30 cellular contexts compared by ENCODE assay signal in genomic region chr1:62637392-62638105, GRCh38. TPM values are rescaled to one million over a fixed set of nuclear protein-coding genes. Genes with fewer than 3 reads are reported as not detected.
DNase-seq lines count a peak whose midpoint lies in the region; ATAC-seq, FAIRE-seq and TF ChIP-seq lines count a peak whose summit lies in the region.
"Had no signal": no experiment of that assay in that cellular context is flagged by ENCODE, and none has a peak within 500 bp of the region (broad histone marks: within the 10 kb centered on the region; RNA-seq: fewer than 3 reads in every experiment).

No MANE protein-coding gene starts in this region.

- H3K4me1 ChIP-seq in K562 (replicated peaks in 1 of 2; ENCODE audit: control insufficient read depth in 2 of 2, insufficient read depth in 2 of 2, low read length in 2 of 2): no peaks in the 10 kb centered on the region
- H3K4me1 ChIP-seq in mesendoderm (ENCODE audit: control insufficient read depth, low read depth, low read length): no peaks in the 10 kb centered on the region
- H3K4me1 ChIP-seq: colonic mucosa, gastroesophageal sphincter, pancreas, spleen had no signal

- no peak overlapping the region for H3K56ac ChIP-seq in mesendoderm (ENCODE audit: low read length)

- no peak for TF ChIP-seq POLR2A in K562 (conservative IDR thresholded peaks at IDR 0.05)

- no peak for TF ChIP-seq EP300 in K562 (IDR thresholded peaks at IDR 0.05; ENCODE audit: low read length)

- no peak for TF ChIP-seq CTCF in K562 (IDR thresholded peaks at IDR 0.05 in 2 of 3, conservative IDR thresholded peaks at IDR 0.05 in 1 of 3; ENCODE audit: insufficient read depth in 2 of 3, low read depth in 1 of 3, low read length in 3 of 3)

- FAIRE-seq in K562 (lab: Jason Lieb, UNC): peak; percentile 42
- FAIRE-seq: GM12892 had no signal

- H2BK15ac ChIP-seq in mesendoderm (replicated peaks; ENCODE audit: low read depth): no peak overlapping the region

- H3K27ac ChIP-seq in K562 (ENCODE audit: extremely low read depth, low read depth, low read length) (peak overlapping the region; percentile 34; the same call in 1 of the 3 replicates), mesendoderm (ENCODE audit: low read depth, low read length) (no peak overlapping the region)
- H3K27ac ChIP-seq: colonic mucosa, gastroesophageal sphincter, pancreas, spleen had no signal

- no TSS peak for BruUV-seq in K562 (replicated peaks; lab: Mats Ljungman, UMichigan)

- in situ Hi-C loops in K562 (cut with MboI): no loop called here

- no peaks in the 10 kb centered on the region for H3K79me1 ChIP-seq in mesendoderm (ENCODE audit: low read length)

- no peak overlapping the region for H3K18ac ChIP-seq in mesendoderm (ENCODE audit: low read length)

- H4K5ac ChIP-seq in mesendoderm (ENCODE audit: low read length): no peak overlapping the region

- ATAC-seq in K562 (no peak), HG03565 (IDR thresholded peaks at IDR 0.05; ENCODE audit: unreplicated experiment) (no peak)
- ATAC-seq in activated CD4-positive, CD25-positive, alpha-beta regulatory T cell treated with anti-CD3 and anti-CD28 coated beads, Interleukin-2, amount 50 U/mL, for 24 hours: no peak
- ATAC-seq: gastroesophageal sphincter; pancreas; Right ventricle myocardium inferior; stimulated activated effector memory CD8-positive, alpha-beta T cell treated with anti-CD3 and anti-CD28 coated beads, Interleukin-12 subunit alpha, Interleukin-12 subunit beta, amount 100 ng/mL, for 72 hours had no signal

- H3K4ac ChIP-seq in mesendoderm (ENCODE audit: low read depth, low read length): no peak overlapping the region

- H2BK5ac ChIP-seq in mesendoderm (ENCODE audit: low read length): no peak overlapping the region

- 54% methylated on average over 6 of the region's 6 CpGs for WGBS in K562 (ENCODE audit: insufficient coverage, low coverage, missing lambda C conversion rate)
- no CpG with 5 or more reads among the region's 6 CpGs for WGBS in mesendoderm (ENCODE audit: extremely low coverage, insufficient coverage, low lambda C conversion rate)

- H3K23ac ChIP-seq in mesendoderm (ENCODE audit: low read length): no peak overlapping the region

- H4K20me1 ChIP-seq in K562 (replicated peaks; ENCODE audit: control insufficient read depth, insufficient read depth, low read length): no peaks in the 10 kb centered on the region

- no peak overlapping the region for H2AK5ac ChIP-seq in mesendoderm (ENCODE audit: low read length)

- intact Hi-C loops in K562 (cut with micrococcal nuclease): no loop called here

- H3K9me3 ChIP-seq in K562 (replicated peaks; ENCODE audit: control insufficient read depth, insufficient read depth, low read depth, low read length): no peaks in the 10 kb centered on the region; the same call in 1 of the 2 replicates
- H3K9me3 ChIP-seq: colonic mucosa, pancreas had no signal

- DNase-seq in NOMO-1 treated with DMSO at 0.1 percent for 48 hours (lab: John Stamatoyannopoulos, UW; ENCODE audit: unreplicated experiment) (peak; percentile 0), NOMO-1 treated with dmso at 0.1 percent for 144 hours (lab: John Stamatoyannopoulos, UW; ENCODE audit: unreplicated experiment) (no peak), OCI-M1 (lab: John Stamatoyannopoulos, UW) (peak; percentile 24), K562 (ENCODE audit: extremely low read depth in 1 of 4, low spot score in 3 of 4) (peak in 3 of 4 experiments; percentile 8 to 22 (median 11)), mesendoderm (peak; percentile 24), SIG-M5 (lab: John Stamatoyannopoulos, UW) (no peak)
- DNase-seq: activated naive CD4-positive, alpha-beta T cell treated with Interleukin-2 at 50 U/mL for 16 hours; activated T-cell treated with anti-CD3 and anti-CD28 coated beads, Interleukin-2, amount 50 U/mL, for 1 hour; CD8-positive, alpha-beta memory T cell; colonic mucosa; hippocampal formation; kidney; NCI-H1048; NCI-H187 treated with DMSO at 0.1 percent for 48 hours; NCI-H2227 treated with DMSO at 0.1 percent for 48 hours; NCI-H69; nephron progenitor cell; pancreas; spleen; stimulated activated CD4-positive, alpha-beta T cell treated with anti-CD3 and anti-CD28 coated beads, Interleukin-2, amount 100 ng/mL, for 48 hours; substantia nigra; T1000 had no signal

- no peaks in the 10 kb centered on the region for H3K9me1 ChIP-seq in K562 (ENCODE audit: control insufficient read depth, insufficient read depth, low read length)

- peak overlapping the region; percentile 43; the same call in 1 of the 2 replicates for H2AFZ ChIP-seq in K562 (ENCODE audit: low read depth, low read length)

- H3K36me3 ChIP-seq in K562 (ENCODE audit: control insufficient read depth, insufficient read depth, low read length) (peaks cover 7% of the 10 kb centered on the region; the same call in 1 of the 3 replicates), mesendoderm (ENCODE audit: control insufficient read depth, insufficient read depth, low read length) (no peaks in the 10 kb centered on the region)
- H3K36me3 ChIP-seq: colonic mucosa had no signal

- CTCF ChIA-PET in K562 (lab: Yijun Ruan, JAX; ENCODE audit: low intra/inter-chr PET ratio): no interaction called here

- no peaks in the 10 kb centered on the region for H3K79me2 ChIP-seq in K562 (ENCODE audit: control insufficient read depth, insufficient read depth, low read length)
- H3K79me2 ChIP-seq in mesendoderm (ENCODE audit: control insufficient read depth, insufficient read depth, low read length): no peaks in the 10 kb centered on the region

- POLR2A ChIA-PET in K562 (lab: Yijun Ruan, JAX): no interaction called here

- H3K4me2 ChIP-seq in K562 (ENCODE audit: insufficient read depth, low read length): no peak overlapping the region
- no peak overlapping the region for H3K4me2 ChIP-seq in mesendoderm (ENCODE audit: low read length)

- no peak overlapping the region for H4K8ac ChIP-seq in mesendoderm (ENCODE audit: low read depth, low read length)

- no peak for TF ChIP-seq RAD21 in K562 (CRISPR knock-in tag; conservative IDR thresholded peaks at IDR 0.05 in 1 of 2, IDR thresholded peaks at IDR 0.05 in 1 of 2)

- no peak overlapping the region for H3K9ac ChIP-seq in K562 (ENCODE audit: insufficient read depth in 1 of 2, low read depth in 2 of 2, low read length in 2 of 2)
- H3K9ac ChIP-seq in mesendoderm (ENCODE audit: low read length): no peak overlapping the region

- H2BK120ac ChIP-seq in mesendoderm (ENCODE audit: low read depth, low read length): no peak overlapping the region

- H3K27me3 ChIP-seq in K562 (ENCODE audit: control insufficient read depth in 2 of 2, insufficient read depth in 2 of 2, low read length in 2 of 2): no peaks in the 10 kb centered on the region
- H3K27me3 ChIP-seq in mesendoderm (ENCODE audit: insufficient read depth, low read length, poor library complexity): no peaks in the 10 kb centered on the region
- H3K27me3 ChIP-seq: colonic mucosa, gastroesophageal sphincter, spleen had no signal

- H3K4me3 ChIP-seq in K562 (no peak overlapping the region), mesendoderm (ENCODE audit: low read length) (no peak overlapping the region)
- H3K4me3 ChIP-seq: colonic mucosa, gastroesophageal sphincter, lung, pancreas, spleen had no signal

TF ChIP-seq in K562, 482 proteins besides CTCF, POLR2A, EP300 and RAD21 (continues in another document):
- TF ChIP-seq ZNF316 (IDR thresholded peaks at IDR 0.05) (peak; percentile 72), C11orf30 (IDR thresholded peaks at IDR 0.05; ENCODE audit: low read depth) (peak; percentile 42; the same call in 1 of the 2 replicates), MAFG (tag; conservative IDR thresholded peaks at IDR 0.05) (0 out of 2 replicates have a peak, but pooled peaks have one; percentile 19)

RNA-seq across cellular contexts. Expression of gene ANGPTL3, which starts 40.2 kb away (rescaled TPM):
- total RNA-seq in K562 (2011; cell fraction: chromatin; rRNA removed; ENCODE audit: low replicate concordance): not detected in 2 replicates
- total RNA-seq in K562 (2011; cell fraction: nucleolus; rRNA removed): not detected in 2 replicates
- total RNA-seq in K562 (2011; cell fraction: nucleoplasm; rRNA removed): not detected in 2 replicates
- total RNA-seq in K562 (2014; rRNA removed) (not detected in 2 replicates), K562 (2014; rRNA removed; fragmentation: Illumina TruSeq; extraction: Trizol) (not detected in 2 replicates), K562 (2015; rRNA removed; fragmentation: Illumina TruSeq; extraction: Trizol) (not detected in 2 replicates), K562 (2021) (not detected in 2 replicates)
- polyA plus RNA-seq in K562 (2011; rRNA removed) (not detected in 2 replicates), K562 (2014; fragmentation: Illumina TruSeq; extraction: Trizol) (not detected in 2 replicates), K562 (2014; fragmentation: Nextera tagmentation; extraction: Ambion mirVana) (not detected), K562 (2014; rRNA removed) (not detected in 2 replicates)
- not detected in 2 replicates for polyA plus RNA-seq in K562 (2011; cell fraction: cytosol; rRNA removed)
- not detected in 2 replicates for polyA plus RNA-seq in K562 (2011; cell fraction: nucleus; rRNA removed)
- polyA plus RNA-seq in K562 (2012): not detected in 2 replicates
- polyA minus RNA-seq in K562 (2011; rRNA and poly(A)+ RNA removed): not detected in 2 replicates
- polyA minus RNA-seq in K562 (2011; cell fraction: cytosol; rRNA and poly(A)+ RNA removed): not detected in 2 replicates
- polyA minus RNA-seq in K562 (2011; cell fraction: nucleus; rRNA and poly(A)+ RNA removed): not detected in 2 replicates
- not detected for polyA plus RNA-seq in mesendoderm (2013, experiment 1 of 2)
- not detected for polyA plus RNA-seq in mesendoderm (2013, experiment 2 of 2)
- total RNA-seq: CD8-positive, alpha-beta memory T cell; gastroesophageal sphincter; Right ventricle myocardium inferior; spleen; ureter had no signal
- polyA plus RNA-seq: CD8-positive, alpha-beta memory T cell; lung; spleen had no signal

RNA-seq across cellular contexts. Expression of gene DOCK7, which starts 50.6 kb away (rescaled TPM):
- 14.7 and 55.2 TPM in 2 replicates for total RNA-seq in K562 (2011; cell fraction: chromatin; rRNA removed; ENCODE audit: low replicate concordance)
- total RNA-seq in K562 (2011; cell fraction: nucleolus; rRNA removed): 14.5 and 15.5 TPM in 2 replicates
- total RNA-seq in K562 (2011; cell fraction: nucleoplasm; rRNA removed): 19.6 and 36.0 TPM in 2 replicates
- total RNA-seq in K562 (2014; rRNA removed) (16.4 and 29.3 TPM in 2 replicates), K562 (2014; rRNA removed; fragmentation: Illumina TruSeq; extraction: Trizol) (12.7 and 16.0 TPM in 2 replicates), K562 (2015; rRNA removed; fragmentation: Illumina TruSeq; extraction: Trizol) (18.1 and 21.8 TPM in 2 replicates), K562 (2021) (12.6 and 18.2 TPM in 2 replicates)
- polyA plus RNA-seq in K562 (2011; rRNA removed) (12.5 and 16.4 TPM in 2 replicates), K562 (2014; fragmentation: Illumina TruSeq; extraction: Trizol) (20.9 and 35.1 TPM in 2 replicates), K562 (2014; fragmentation: Nextera tagmentation; extraction: Ambion mirVana) (10 to 100 TPM in 1 of 2 experiments, 1 to 10 TPM in 1; 4.9 to 10.6 TPM), K562 (2014; rRNA removed) (7.7 and 10.1 TPM in 2 replicates)
- 3.0 and 7.4 TPM in 2 replicates for polyA plus RNA-seq in K562 (2011; cell fraction: cytosol; rRNA removed)
- 12.2 and 21.1 TPM in 2 replicates for polyA plus RNA-seq in K562 (2011; cell fraction: nucleus; rRNA removed)
- polyA plus RNA-seq in K562 (2012): 14.6 and 22.3 TPM in 2 replicates
- polyA minus RNA-seq in K562 (2011; rRNA and poly(A)+ RNA removed): 57.3 and 79.6 TPM in 2 replicates
- 15.4 and 16.5 TPM in 2 replicates for polyA minus RNA-seq in K562 (2011; cell fraction: cytosol; rRNA and poly(A)+ RNA removed)
- polyA minus RNA-seq in K562 (2011; cell fraction: nucleus; rRNA and poly(A)+ RNA removed): 28.9 and 46.7 TPM in 2 replicates
- 20.9 TPM for polyA plus RNA-seq in mesendoderm (2013, experiment 1 of 2)
- 17.9 TPM for polyA plus RNA-seq in mesendoderm (2013, experiment 2 of 2)

Comparison
In these comparisons a context has a peak if more than half of its experiments do, and no peak if none do; other contexts are left out.
1. DNase-seq: peak in NOMO-1 treated with DMSO at 0.1 percent for 48 hours (single experiment), OCI-M1 (single experiment), K562 (3 of 4) and mesendoderm (single experiment); none in NOMO-1 treated with dmso at 0.1 percent for 144 hours (single experiment) and SIG-M5 (single experiment).